Comparison of ENCODE assay signal across 37 cellular contexts in genomic region chr13:45582533-45583076, GRCh38. TPM values are rescaled to one million over a fixed set of nuclear protein-coding genes. Genes with fewer than 3 reads are reported as not detected.
"Had no signal": no experiment of that assay in that cellular context is flagged by ENCODE, and none has a peak within 500 bp of the region (broad histone marks: within the 10 kb centered on the region; RNA-seq: fewer than 3 reads in every experiment).

No MANE protein-coding gene starts in this region.

- H3K27ac ChIP-seq: ascending aorta, cardiac muscle cell, VCaP had no signal

- ATAC-seq: activated CD8-positive, alpha-beta T cell treated with anti-CD3 and anti-CD28 coated beads for 36 hours; activated naive CD8-positive, alpha-beta T cell treated with anti-CD3 and anti-CD28 coated beads, Interleukin-2, amount 50 U/mL, for 24 hours; activated T-cell treated with anti-CD3 and anti-CD28 coated beads, Interleukin-2, amount 50 U/mL, for 4 hours; activated T-cell treated with anti-CD3 and anti-CD28 coated beads, Interleukin-2, amount 50 U/mL, for 72 hours; activated T-helper 17 cell treated with anti-CD3 and anti-CD28 coated beads, Interleukin-2, amount 50 U/mL, for 72 hours had no signal

- H3K36me3 ChIP-seq: ascending aorta, cardiac muscle cell had no signal

- H3K4me3 ChIP-seq: ascending aorta, cardiac muscle cell had no signal

- H3K9me3 ChIP-seq: ascending aorta had no signal

- FAIRE-seq: bronchial epithelial cell, TTC549 had no signal

- DNase-seq: activated B cell treated with CpG ODN at 0.5 μM for 24 hours; activated CD4-positive, alpha-beta memory T cell treated with anti-CD3 and anti-CD28 coated beads for 36 hours; activated CD4-positive, alpha-beta T cell treated with anti-CD3 and anti-CD28 coated beads for 4 hours; activated CD4-positive, alpha-beta T cell treated with anti-CD3 and anti-CD28 coated beads, Interleukin-2, amount 10 ng/mL, durations not matched to agents 24 days and 14 days; activated CD4-positive, alpha-beta T cell treated with anti-CD3 and anti-CD28 coated beads, Interleukin-2, amount 50 U/mL, for 1 hour; activated CD4-positive, alpha-beta T cell treated with anti-CD3 and anti-CD28 coated beads, Interleukin-2, amount 50 U/mL, for 4 hours; activated CD4-positive, CD25-positive, alpha-beta regulatory T cell treated with anti-CD3 and anti-CD28 coated beads, Interleukin-2, amount 50 U/mL, for 72 hours; activated CD8-positive, alpha-beta memory T cell treated with anti-CD3 and anti-CD28 coated beads, Interleukin-2, amount 50 U/mL, for 4 hours; activated CD8-positive, alpha-beta T cell treated with anti-CD3 and anti-CD28 coated beads for 36 hours; activated effector memory CD4-positive, alpha-beta T cell treated with anti-CD3 and anti-CD28 coated beads, Interleukin-2, amount 50 U/mL, for 16 hours; activated gamma-delta T cell treated with Interleukin-2 at 50 U/mL for 16 hours; activated naive CD4-positive, alpha-beta T cell; activated naive CD4-positive, alpha-beta T cell treated with anti-CD3 and anti-CD28 coated beads for 36 hours; activated naive CD4-positive, alpha-beta T cell treated with anti-CD3 and anti-CD28 coated beads, Interleukin-2, amount 50 U/mL, for 16 hours; activated naive CD8-positive, alpha-beta T cell treated with anti-CD3 and anti-CD28 coated beads, Interleukin-2, amount 10 ng/mL, durations not matched to agents 7 days and 5 days; activated naive CD8-positive, alpha-beta T cell treated with anti-CD3 and anti-CD28 coated beads, Interleukin-2, amount 50 U/mL, for 24 hours; activated T-cell treated with anti-CD3 and anti-CD28 coated beads for 4 hours; activated T-cell treated with anti-CD3 and anti-CD28 coated beads, Interleukin-2, amount 50 U/mL, for 1 hour; activated T-cell treated with anti-CD3 and anti-CD28 coated beads, Interleukin-2, amount 50 U/mL, for 4 hours; activated T-cell treated with anti-CD3 and anti-CD28 coated beads, Interleukin-2, amount 50 U/mL, for 72 hours; amygdala; anterior cingulate cortex; caudate nucleus; cerebellar nuclear complex; T-helper 1 cell; T-helper 2 cell; T-helper 9 cell had no signal

- H3K4me1 ChIP-seq: ascending aorta had no signal

- H3K27me3 ChIP-seq: ascending aorta had no signal

RNA-seq across cellular contexts. Expression of gene ERICH6B, which starts 32.9 kb away (rescaled TPM):
- total RNA-seq: activated B cell treated with CpG ODN at 0.5 μM for 24 hours; activated CD4-positive, alpha-beta memory T cell treated with anti-CD3 and anti-CD28 coated beads for 36 hours; activated CD4-positive, alpha-beta T cell treated with anti-CD3 and anti-CD28 coated beads, Interleukin-2, amount 10 ng/mL, durations not matched to agents 24 days and 14 days; activated CD8-positive, alpha-beta memory T cell treated with anti-CD3 and anti-CD28 coated beads for 36 hours; activated CD8-positive, alpha-beta T cell treated with anti-CD3 and anti-CD28 coated beads for 36 hours; activated naive CD4-positive, alpha-beta T cell treated with anti-CD3 and anti-CD28 coated beads for 36 hours; activated naive CD8-positive, alpha-beta T cell treated with anti-CD3 and anti-CD28 coated beads, Interleukin-2, amount 10 ng/mL, durations not matched to agents 7 days and 5 days; activated T-cell treated with anti-CD3 and anti-CD28 coated beads, Interleukin-2, amount 50 U/mL, for 4 hours; activated T-cell treated with anti-CD3 and anti-CD28 coated beads, Interleukin-2, amount 50 U/mL, for 72 hours; activated T-helper 1 cell treated with anti-CD3 and anti-CD28 coated beads, Interleukin-12 subunit alpha, Interleukin-12 subunit beta, Interleukin-2, Interleukin-4 antibody, amounts not matched to agents 30 ng/mL and 10 ng/mL and 1 ng/mL, durations not matched to agents 14 hours and 24 hours and 36 hours; activated T-helper 17 cell treated with anti-CD3 and anti-CD28 coated beads, Interleukin-2, amount 50 U/mL, for 72 hours; ascending aorta; bronchial epithelial cell; cardiac muscle cell; chondrocyte had no signal
- polyA plus RNA-seq: adipose tissue had no signal
